Comparison of ENCODE assay signal across 16 cellular contexts in the genomic region with DNA sequence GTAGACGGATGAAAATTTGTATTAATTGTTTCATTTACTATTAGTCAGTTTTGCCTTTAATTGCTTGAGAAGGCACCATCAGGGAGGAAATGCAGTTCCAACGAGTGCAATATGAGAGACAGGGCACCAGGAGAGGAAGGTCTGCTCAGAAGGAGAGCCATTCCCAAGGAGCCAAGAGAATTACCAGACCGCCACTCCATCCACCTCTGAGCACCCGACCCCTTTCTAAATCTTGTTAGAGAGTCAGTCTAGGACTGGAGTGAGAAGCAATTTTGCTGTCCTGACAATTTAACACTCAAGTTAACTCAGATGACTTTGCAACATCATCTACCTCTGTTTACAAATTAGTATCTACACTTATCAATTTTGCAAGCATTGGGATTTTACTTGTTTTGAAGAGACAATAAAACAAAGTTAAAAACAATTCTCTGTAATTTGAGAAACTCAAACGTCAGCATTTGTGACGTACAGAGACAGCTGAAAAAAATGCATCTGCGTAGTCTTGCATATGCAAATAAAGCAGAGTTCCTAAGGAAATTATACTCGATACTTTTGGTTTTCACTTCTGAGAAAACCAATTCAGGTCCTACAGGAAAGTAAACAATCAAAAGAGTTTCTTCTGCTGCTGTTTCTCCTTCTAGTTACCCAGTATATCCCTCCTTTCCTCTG.
DNase-seq lines count a peak whose midpoint lies in the region; ATAC-seq, FAIRE-seq and TF ChIP-seq lines count a peak whose summit lies in the region.
"Had no signal": no experiment of that assay in that cellular context is flagged by ENCODE, and none has a peak within 500 bp of the region (broad histone marks: within the 10 kb centered on the region; RNA-seq: fewer than 3 reads in every experiment).

No MANE protein-coding gene starts in this region.

- TF ChIP-seq POLR2A in HepG2 (IDR thresholded peaks at IDR 0.05; ENCODE audit: insufficient read depth in 1 of 2, low read depth in 2 of 2, low read length in 2 of 2) = no peak
- no peak for TF ChIP-seq POLR2A in right lobe of liver (IDR thresholded peaks at IDR 0.05)
- TF ChIP-seq POLR2A in GM12878 (IDR thresholded peaks at IDR 0.05; ENCODE audit: low read depth, low read length) = no peak

- TF ChIP-seq RAD21 in HepG2 (CRISPR knock-in tag; IDR thresholded peaks at IDR 0.05) = no peak
- no peak for TF ChIP-seq RAD21 in GM12878 (IDR thresholded peaks at IDR 0.05; ENCODE audit: insufficient read depth, low read depth, low read length)

- RAD21 ChIA-PET in GM12878 (lab: Charles Lee; ENCODE audit: unreplicated experiment) = no interaction called here

- TF ChIP-seq CTCF in HepG2 (CRISPR knock-in tag; IDR thresholded peaks at IDR 0.05) (no peak), right lobe of liver (IDR thresholded peaks at IDR 0.05) (no peak), GM12878 (IDR thresholded peaks at IDR 0.05 in 2 of 3, conservative IDR thresholded peaks at IDR 0.05 in 1 of 3; ENCODE audit: control insufficient read depth in 2 of 3, extremely low read depth in 1 of 3, insufficient read depth in 1 of 3, low read depth in 3 of 3, low read length in 3 of 3) (no peak)

- intact Hi-C loops in HepG2 (cut with micrococcal nuclease; ENCODE audit: unreplicated experiment) (no loop called here), right lobe of liver (cut with DNase I) (no loop called here), GM12878 (cut with micrococcal nuclease; ENCODE audit: unreplicated experiment) (no loop called here)

- H3K4me2 ChIP-seq in HepG2 (ENCODE audit: low read depth, low read length) (no peak overlapping the region), GM12878 (ENCODE audit: control insufficient read depth, insufficient read depth) (no peak overlapping the region), Karpas-422 (ENCODE audit: low read depth, low read length, poor library complexity, severe bottlenecking) (no peak overlapping the region)
- H3K4me2 ChIP-seq: BLaER1 treated with 17β-estradiol and CSF1 and Interleukin-3, amounts not matched to agents 10 nM and 100 nM; PC-9 had no signal

- H3K4me3 Mint-ChIP-seq in immature natural killer cell = no peak overlapping the region
- H3K4me3 Mint-ChIP-seq in activated T-cell treated with anti-CD3 and anti-CD28 coated beads, Interleukin-2, amount 50 U/mL, for 72 hours = no peak overlapping the region
- H3K4me3 Mint-ChIP-seq: CD8-positive, alpha-beta memory T cell had no signal

- in situ Hi-C loops in HepG2 (cut with HindIII; ENCODE audit: extremely low pct_ligation_motif_present, low pct_unique_long_range_greater_than_20kb) (no loop called here), GM12878 (cut with MboI) (no loop called here)

- H3K36me3 Mint-ChIP-seq in immature natural killer cell = no peaks in the 10 kb centered on the region
- H3K36me3 Mint-ChIP-seq in activated T-cell treated with anti-CD3 and anti-CD28 coated beads, Interleukin-2, amount 50 U/mL, for 72 hours (ENCODE audit: insufficient read depth in 2 of 2) = peaks cover 0 to 2% of the 10 kb centered on the region in 2 donors
- H3K36me3 Mint-ChIP-seq: CD8-positive, alpha-beta memory T cell had no signal

- no peaks in the 10 kb centered on the region for H3K4me1 Mint-ChIP-seq in immature natural killer cell
- no peaks in the 10 kb centered on the region for H3K4me1 Mint-ChIP-seq in activated T-cell treated with anti-CD3 and anti-CD28 coated beads, Interleukin-2, amount 50 U/mL, for 72 hours (ENCODE audit: low read depth)
- H3K4me1 Mint-ChIP-seq: CD8-positive, alpha-beta memory T cell had no signal

- TF ChIP-seq EP300 in HepG2 (IDR thresholded peaks at IDR 0.05; ENCODE audit: low read depth in 2 of 2, low read length in 2 of 2) (no peak), HepG2 (CRISPR knock-in tag; IDR thresholded peaks at IDR 0.05; ENCODE audit: borderline replicate concordance) (no peak), GM12878 (IDR thresholded peaks at IDR 0.05; ENCODE audit: borderline replicate concordance in 1 of 2, control insufficient read depth in 1 of 2, low read depth in 2 of 2, low read length in 2 of 2) (no peak)

- CTCF ChIA-PET in HepG2 (lab: Yijun Ruan, JAX; ENCODE audit: low intra/inter-chr PET ratio, low total read pairs) = no interaction called here
- CTCF ChIA-PET in GM12878 (lab: Yijun Ruan, JAX) = no interaction called here

- H3K9me3 ChIP-seq in HepG2 (ENCODE audit: low read length) (no peaks in the 10 kb centered on the region), right lobe of liver (no peaks in the 10 kb centered on the region), GM12878 (replicated peaks; ENCODE audit: control insufficient read depth, insufficient read depth, low read length) (no peaks in the 10 kb centered on the region), Karpas-422 (ENCODE audit: low read length) (no peaks in the 10 kb centered on the region)
- H3K9me3 ChIP-seq: BLaER1 treated with 17β-estradiol and CSF1 and Interleukin-3, amounts not matched to agents 10 nM and 100 nM; SJSA1 had no signal

- WGBS in HepG2 (ENCODE audit: low lambda C conversion rate) = 1% methylated on average over 8 of the region's 8 CpGs
- 31% methylated on average over 8 of the region's 8 CpGs for WGBS in right lobe of liver (ENCODE audit: insufficient coverage, low coverage, low lambda C conversion rate, missing lambda C conversion rate)
- 26% methylated on average over 8 of the region's 8 CpGs for WGBS in GM12878 (ENCODE audit: insufficient coverage, insufficient replicate concordance, low lambda C conversion rate, missing lambda C conversion rate)

- H2AFZ ChIP-seq in HepG2 (ENCODE audit: low read length) = no peak overlapping the region
- no peak overlapping the region for H2AFZ ChIP-seq in GM12878 (ENCODE audit: control insufficient read depth, low read depth, low read length)
- H2AFZ ChIP-seq in Karpas-422 (ENCODE audit: low read length) = no peak overlapping the region
- H2AFZ ChIP-seq: PC-9 had no signal

- H3K4me3 ChIP-seq in HepG2 (replicated peaks in 1 of 3; ENCODE audit: insufficient read depth in 1 of 3, low read depth in 2 of 3, low read length in 3 of 3) (no peak overlapping the region), right lobe of liver (no peak overlapping the region), GM12878 (no peak overlapping the region), Karpas-422 (ENCODE audit: low read length) (no peak overlapping the region)
- H3K4me3 ChIP-seq: BLaER1 treated with 17β-estradiol and CSF1 and Interleukin-3, amounts not matched to agents 10 nM and 100 nM; PC-9; SJSA1 had no signal

- no peaks in the 10 kb centered on the region for H4K20me1 ChIP-seq in HepG2 (ENCODE audit: insufficient read depth, low read length)
- no peaks in the 10 kb centered on the region for H4K20me1 ChIP-seq in GM12878 (ENCODE audit: control insufficient read depth, insufficient read depth)
- H4K20me1 ChIP-seq in Karpas-422 (ENCODE audit: insufficient read depth, low read depth, low read length) = no peaks in the 10 kb centered on the region
- H4K20me1 ChIP-seq: BLaER1 treated with 17β-estradiol and CSF1 and Interleukin-3, amounts not matched to agents 10 nM and 100 nM had no signal

- H3K79me2 ChIP-seq in HepG2 (ENCODE audit: insufficient read depth, low read length) = no peaks in the 10 kb centered on the region
- H3K79me2 ChIP-seq in GM12878 (ENCODE audit: control insufficient read depth, insufficient read depth, low read length) = no peaks in the 10 kb centered on the region
- H3K79me2 ChIP-seq in Karpas-422 (ENCODE audit: low read length) = no peaks in the 10 kb centered on the region

- H3K27me3 ChIP-seq in HepG2 (ENCODE audit: control insufficient read depth in 1 of 2, insufficient read depth in 2 of 2, low read length in 2 of 2) (no peaks in the 10 kb centered on the region), right lobe of liver (no peaks in the 10 kb centered on the region), GM12878 (replicated peaks in 1 of 2; ENCODE audit: control insufficient read depth in 2 of 2, insufficient read depth in 2 of 2, low read length in 1 of 2) (no peaks in the 10 kb centered on the region), Karpas-422 (ENCODE audit: low read length) (no peaks in the 10 kb centered on the region)
- H3K27me3 ChIP-seq: BLaER1 treated with 17β-estradiol and CSF1 and Interleukin-3, amounts not matched to agents 10 nM and 100 nM; SJSA1 had no signal

- H3K9me3 Mint-ChIP-seq in immature natural killer cell = peaks cover 0 to 42% (median 6%) of the 10 kb centered on the region in 6 donors
- H3K9me3 Mint-ChIP-seq in activated T-cell treated with anti-CD3 and anti-CD28 coated beads, Interleukin-2, amount 50 U/mL, for 72 hours = peaks cover 0 to 2% of the 10 kb centered on the region in 2 donors

- H3K4me1 ChIP-seq in HepG2 (ENCODE audit: insufficient read depth, low read length) (no peaks in the 10 kb centered on the region), right lobe of liver (no peaks in the 10 kb centered on the region), GM12878 (ENCODE audit: control insufficient read depth, insufficient read depth, low read length) (no peaks in the 10 kb centered on the region), Karpas-422 (ENCODE audit: low read length) (no peaks in the 10 kb centered on the region)
- H3K4me1 ChIP-seq: BLaER1 treated with 17β-estradiol and CSF1 and Interleukin-3, amounts not matched to agents 10 nM and 100 nM; SJSA1 had no signal

- no peak for DNase-seq in HepG2 (ENCODE audit: low spot score)
- DNase-seq in right lobe of liver = no peak
- peak; percentile 65 for DNase-seq in NCI-H82 treated with DMSO at 0.1 percent for 48 hours (lab: John Stamatoyannopoulos, UW; ENCODE audit: unreplicated experiment)
- DNase-seq in GM12878 (ENCODE audit: low read depth, low spot score) = no peak
- DNase-seq in immature natural killer cell = no peak
- DNase-seq in activated T-cell treated with anti-CD3 and anti-CD28 coated beads, Interleukin-2, amount 50 U/mL, for 72 hours = no peak
- no peak for DNase-seq in Karpas-422
- DNase-seq: CD8-positive, alpha-beta memory T cell; DMS79; NCI-H2029 treated with DMSO at 0.1 percent for 48 hours; NCI-H510A treated with DMSO at 0.1 percent for 48 hours; PC-9 had no signal

- no peaks in the 10 kb centered on the region for H3K9me2 ChIP-seq in Karpas-422 (replicated peaks; ENCODE audit: insufficient read depth, low read length)

- H3K36me3 ChIP-seq in HepG2 (replicated peaks in 1 of 2; ENCODE audit: control insufficient read depth in 1 of 2, insufficient read depth in 2 of 2, low read length in 2 of 2) (no peaks in the 10 kb centered on the region), right lobe of liver (no peaks in the 10 kb centered on the region), GM12878 (ENCODE audit: control insufficient read depth in 2 of 2, insufficient read depth in 2 of 2, low read length in 1 of 2) (no peaks in the 10 kb centered on the region), Karpas-422 (ENCODE audit: insufficient read depth, low read length) (no peaks in the 10 kb centered on the region)
- H3K36me3 ChIP-seq: BLaER1 treated with 17β-estradiol and CSF1 and Interleukin-3, amounts not matched to agents 10 nM and 100 nM; SJSA1 had no signal

- no TSS peak for BruUV-seq in HepG2 (replicated peaks; lab: Mats Ljungman, UMichigan)
- BruUV-seq in GM12878 (replicated peaks; lab: Mats Ljungman, UMichigan) = no TSS peak

- FAIRE-seq in HepG2 (lab: Jason Lieb, UNC) = no peak
- no peak for FAIRE-seq in GM12878 (lab: Jason Lieb, UNC)
- FAIRE-seq: A204.1 had no signal

- POLR2A ChIA-PET in HepG2 (lab: Yijun Ruan, JAX) (no interaction called here), GM12878 (lab: Charles Lee) (no interaction called here)

- H3K27ac Mint-ChIP-seq in immature natural killer cell = no peak overlapping the region
- no peak overlapping the region for H3K27ac Mint-ChIP-seq in activated T-cell treated with anti-CD3 and anti-CD28 coated beads, Interleukin-2, amount 50 U/mL, for 72 hours
- H3K27ac Mint-ChIP-seq: CD8-positive, alpha-beta memory T cell had no signal

- no peak overlapping the region for H3K9ac ChIP-seq in HepG2 (ENCODE audit: insufficient read depth, low read depth, low read length)
- no peak overlapping the region for H3K9ac ChIP-seq in GM12878 (ENCODE audit: control insufficient read depth, insufficient read depth, low read length)
- no peak overlapping the region for H3K9ac ChIP-seq in Karpas-422 (ENCODE audit: low read length)
- H3K9ac ChIP-seq: BLaER1 treated with 17β-estradiol and CSF1 and Interleukin-3, amounts not matched to agents 10 nM and 100 nM had no signal

- no peak for ATAC-seq in HepG2
- ATAC-seq in right lobe of liver = no peak
- peak; percentile 44 for ATAC-seq in GM12878
- ATAC-seq in activated T-cell treated with anti-CD3 and anti-CD28 coated beads, Interleukin-2, amount 50 U/mL, for 72 hours (replicated peaks in 1 of 2) = no peak
- ATAC-seq in HG03280 (IDR thresholded peaks at IDR 0.05; ENCODE audit: unreplicated experiment) = no peak

- SMC1A ChIA-PET in GM12878 (lab: Charles Lee; ENCODE audit: uncharacterized antibody, unreplicated experiment) = no interaction called here

- peaks cover 0 to 3% (median 0%) of the 10 kb centered on the region in 3 donors for H3K27me3 Mint-ChIP-seq in immature natural killer cell (ENCODE audit: low read depth in 3 of 3)
- no peaks in the 10 kb centered on the region for H3K27me3 Mint-ChIP-seq in activated T-cell treated with anti-CD3 and anti-CD28 coated beads, Interleukin-2, amount 50 U/mL, for 72 hours (ENCODE audit: low read depth)
- H3K27me3 Mint-ChIP-seq: CD8-positive, alpha-beta memory T cell had no signal

- H3K27ac ChIP-seq in HepG2 (ENCODE audit: extremely low read length, insufficient read depth, low read length) (no peak overlapping the region), right lobe of liver (no peak overlapping the region), GM12878 (ENCODE audit: control insufficient read depth, insufficient read depth) (no peak overlapping the region), Karpas-422 (ENCODE audit: low read length) (no peak overlapping the region)
- H3K27ac ChIP-seq: BLaER1 treated with 17β-estradiol and CSF1 and Interleukin-3, amounts not matched to agents 10 nM and 100 nM; PC-9; SJSA1 had no signal
